In the genomic region with DNA sequence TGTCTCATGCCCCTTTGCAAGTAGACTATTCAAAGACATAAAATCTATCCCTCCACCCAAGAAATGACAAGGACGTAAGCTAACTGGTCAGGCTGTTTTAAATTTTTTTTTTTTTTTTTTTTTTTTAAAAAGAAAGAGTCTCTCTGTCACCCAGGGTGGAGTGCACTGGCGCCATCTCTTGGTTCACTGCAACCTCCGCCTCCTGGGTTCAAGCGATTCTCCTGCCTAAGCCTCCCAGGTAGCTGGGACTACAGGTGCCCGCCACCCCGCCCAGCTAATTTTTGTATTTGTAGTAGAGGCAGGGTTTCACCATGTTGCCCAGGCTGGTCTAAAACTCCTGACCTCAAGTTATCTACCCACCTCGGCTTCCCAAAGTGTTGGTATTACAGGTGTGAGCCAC, we compare ENCODE assay signal across 2 cellular contexts.
TF ChIP-seq lines count a peak whose summit lies in the region.

No MANE protein-coding gene starts in this region.

TF ChIP-seq in SK-N-SH, 30 proteins besides CTCF, POLR2A, EP300 and RAD21 (continued from another document):
- TF ChIP-seq, protein P1, sequence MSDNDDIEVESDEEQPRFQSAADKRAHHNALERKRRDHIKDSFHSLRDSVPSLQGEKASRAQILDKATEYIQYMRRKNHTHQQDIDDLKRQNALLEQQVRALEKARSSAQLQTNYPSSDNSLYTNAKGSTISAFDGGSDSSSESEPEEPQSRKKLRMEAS (IDR thresholded peaks at IDR 0.05; ENCODE audit: low read depth): no peak
- TF ChIP-seq MEF2A (IDR thresholded peaks at IDR 0.05; ENCODE audit: borderline replicate concordance, low read depth) (no peak), RCOR1 (IDR thresholded peaks at IDR 0.05; ENCODE audit: low read length) (no peak)

TF ChIP-seq in SK-N-SH treated with all-trans-retinoic acid at 6 μM for 48 hours, 23 proteins besides CTCF, POLR2A, EP300 and RAD21 (continued from another document):
- TF ChIP-seq, protein P2, sequence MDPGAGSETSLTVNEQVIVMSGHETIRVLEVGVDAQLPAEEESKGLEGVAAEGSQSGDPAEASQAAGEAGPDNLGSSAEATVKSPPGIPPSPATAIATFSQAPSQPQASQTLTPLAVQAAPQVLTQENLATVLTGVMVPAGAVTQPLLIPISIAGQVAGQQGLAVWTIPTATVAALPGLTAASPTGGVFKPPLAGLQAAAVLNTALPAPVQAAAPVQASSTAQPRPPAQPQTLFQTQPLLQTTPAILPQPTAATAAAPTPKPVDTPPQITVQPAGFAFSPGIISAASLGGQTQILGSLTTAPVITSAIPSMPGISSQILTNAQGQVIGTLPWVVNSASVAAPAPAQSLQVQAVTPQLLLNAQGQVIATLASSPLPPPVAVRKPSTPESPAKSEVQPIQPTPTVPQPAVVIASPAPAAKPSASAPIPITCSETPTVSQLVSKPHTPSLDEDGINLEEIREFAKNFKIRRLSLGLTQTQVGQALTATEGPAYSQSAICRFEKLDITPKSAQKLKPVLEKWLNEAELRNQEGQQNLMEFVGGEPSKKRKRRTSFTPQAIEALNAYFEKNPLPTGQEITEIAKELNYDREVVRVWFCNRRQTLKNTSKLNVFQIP (CRISPR knock-in tag; IDR thresholded peaks at IDR 0.05; ENCODE audit: borderline replicate concordance, low read depth): no peak
- TF ChIP-seq GLIS3 (CRISPR knock-in tag; IDR thresholded peaks at IDR 0.05): no peak
- TF ChIP-seq, protein P3, sequence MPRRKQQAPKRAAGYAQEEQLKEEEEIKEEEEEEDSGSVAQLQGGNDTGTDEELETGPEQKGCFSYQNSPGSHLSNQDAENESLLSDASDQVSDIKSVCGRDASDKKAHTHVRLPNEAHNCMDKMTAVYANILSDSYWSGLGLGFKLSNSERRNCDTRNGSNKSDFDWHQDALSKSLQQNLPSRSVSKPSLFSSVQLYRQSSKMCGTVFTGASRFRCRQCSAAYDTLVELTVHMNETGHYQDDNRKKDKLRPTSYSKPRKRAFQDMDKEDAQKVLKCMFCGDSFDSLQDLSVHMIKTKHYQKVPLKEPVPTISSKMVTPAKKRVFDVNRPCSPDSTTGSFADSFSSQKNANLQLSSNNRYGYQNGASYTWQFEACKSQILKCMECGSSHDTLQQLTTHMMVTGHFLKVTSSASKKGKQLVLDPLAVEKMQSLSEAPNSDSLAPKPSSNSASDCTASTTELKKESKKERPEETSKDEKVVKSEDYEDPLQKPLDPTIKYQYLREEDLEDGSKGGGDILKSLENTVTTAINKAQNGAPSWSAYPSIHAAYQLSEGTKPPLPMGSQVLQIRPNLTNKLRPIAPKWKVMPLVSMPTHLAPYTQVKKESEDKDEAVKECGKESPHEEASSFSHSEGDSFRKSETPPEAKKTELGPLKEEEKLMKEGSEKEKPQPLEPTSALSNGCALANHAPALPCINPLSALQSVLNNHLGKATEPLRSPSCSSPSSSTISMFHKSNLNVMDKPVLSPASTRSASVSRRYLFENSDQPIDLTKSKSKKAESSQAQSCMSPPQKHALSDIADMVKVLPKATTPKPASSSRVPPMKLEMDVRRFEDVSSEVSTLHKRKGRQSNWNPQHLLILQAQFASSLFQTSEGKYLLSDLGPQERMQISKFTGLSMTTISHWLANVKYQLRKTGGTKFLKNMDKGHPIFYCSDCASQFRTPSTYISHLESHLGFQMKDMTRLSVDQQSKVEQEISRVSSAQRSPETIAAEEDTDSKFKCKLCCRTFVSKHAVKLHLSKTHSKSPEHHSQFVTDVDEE (CRISPR knock-in tag; IDR thresholded peaks at IDR 0.05): no peak
